ENCODE assay signal across 8 cellular contexts in genomic region chr11:57322881-57323467, GRCh38. TPM values are rescaled to one million over a fixed set of nuclear protein-coding genes. Genes with fewer than 3 reads are reported as not detected.
DNase-seq lines count a peak whose midpoint lies in the region; ATAC-seq, FAIRE-seq and TF ChIP-seq lines count a peak whose summit lies in the region.

No MANE protein-coding gene starts in this region.

- dilution Hi-C loops in endothelial cell of umbilical vein (cut with MboI; ENCODE audit: extremely low pct_ligation_motif_present, low sequenced_read_pairs) = no loop called here

- BruUV-seq in PC-3 (replicated peaks; lab: Mats Ljungman, UMichigan) (TSS peak; percentile 18), endothelial cell of umbilical vein (replicated peaks; lab: Mats Ljungman, UMichigan) (no TSS peak)

- peaks cover 45% of the 10 kb centered on the region for H3K4me1 Mint-ChIP-seq in CD4-positive, alpha-beta T cell (ENCODE audit: low read depth)
- peaks cover 60% of the 10 kb centered on the region for H3K4me1 Mint-ChIP-seq in osteocyte (ENCODE audit: unreplicated experiment)

- H3F3A ChIP-seq in PC-3 (ENCODE audit: low read length, unreplicated experiment) = peaks cover 7% of the 10 kb centered on the region

- H3K9ac ChIP-seq in PC-3 (ENCODE audit: low read length) = peak overlapping the region; percentile 9; the same call in 1 of the 2 replicates
- H3K9ac ChIP-seq in endothelial cell of umbilical vein (replicated peaks; ENCODE audit: extremely low read depth, insufficient read depth, low read length) = no peak overlapping the region

- H3K27me3 Mint-ChIP-seq in CD4-positive, alpha-beta T cell = no peaks in the 10 kb centered on the region
- no peaks in the 10 kb centered on the region for H3K27me3 Mint-ChIP-seq in osteocyte (ENCODE audit: unreplicated experiment)

- H3K4me3 Mint-ChIP-seq in CD4-positive, alpha-beta T cell = peak overlapping the region; percentile 93
- H3K4me3 Mint-ChIP-seq in osteocyte (ENCODE audit: unreplicated experiment) = peak overlapping the region; percentile 90

- no peak for DNase-seq in CD4-positive, alpha-beta T cell
- DNase-seq in PC-3 (peak; percentile 21), endothelial cell of umbilical vein (ENCODE audit: low read depth, low spot score) (no peak), osteocyte (ENCODE audit: extremely low spot score, unreplicated experiment) (no peak), activated gamma-delta T cell (lab: John Stamatoyannopoulos, UW) (no peak), mesenteric fat pad (ENCODE audit: low spot score) (no peak), hippocampal formation (lab: John Stamatoyannopoulos, UW) (no peak)

- peak overlapping the region; percentile 85; the same call in 1 of the 2 replicates for H3K4me3 ChIP-seq in PC-3 (ENCODE audit: low read length)
- H3K4me3 ChIP-seq in endothelial cell of umbilical vein (replicated peaks in 1 of 3; ENCODE audit: insufficient read depth in 1 of 3, low read depth in 1 of 3, low read length in 3 of 3) = peak overlapping the region in 2 of 3 experiments; percentile 63 to 86

- H3K4me2 ChIP-seq in PC-3 (ENCODE audit: low read length) = peak overlapping the region; percentile 93
- H3K4me2 ChIP-seq in endothelial cell of umbilical vein (ENCODE audit: insufficient read depth, low read length) = peak overlapping the region; percentile 1

- intact Hi-C loops in CD4-positive, alpha-beta T cell (cut with DNase I, micrococcal nuclease) = loop anchor here (10.0 kb wide), 3 partner anchors 422 to 1822 kb away; partner anchors contain the start of genes FAM111A (in 1 of the 2) and SELENOH (in 1 of the 2)
- intact Hi-C loops in PC-3 (cut with micrococcal nuclease) = loop anchor here (1.0 to 5.0 kb wide), 3 partner anchors 12 to 1254 kb away; partner anchors contain the start of genes LPXN and ZFP91
- intact Hi-C loops in endothelial cell of umbilical vein (cut with micrococcal nuclease) = no loop called here

- no peak for FAIRE-seq in endothelial cell of umbilical vein (lab: Jason Lieb, UNC)

- H3K36me3 ChIP-seq in PC-3 (ENCODE audit: low read depth, low read length) (peaks cover 27% of the 10 kb centered on the region), endothelial cell of umbilical vein (ENCODE audit: control insufficient read depth in 2 of 2, extremely low read depth in 1 of 2, insufficient read depth in 2 of 2, low read length in 2 of 2) (peaks cover 3 to 25% of the 10 kb centered on the region in 2 experiments)

- ATAC-seq in CD4-positive, alpha-beta T cell (ENCODE audit: poor library complexity) = no peak
- ATAC-seq in PC-3 (no peak), GM21825 (IDR thresholded peaks at IDR 0.05; ENCODE audit: unreplicated experiment) (no peak)

- H3K9me3 ChIP-seq in CD4-positive, alpha-beta T cell (ENCODE audit: control insufficient read depth, low read length) = no peaks in the 10 kb centered on the region
- H3K9me3 ChIP-seq in PC-3 (ENCODE audit: low read length) = no peaks in the 10 kb centered on the region
- no peaks in the 10 kb centered on the region for H3K9me3 ChIP-seq in endothelial cell of umbilical vein (replicated peaks; ENCODE audit: control insufficient read depth, insufficient read depth, low read length)

- no peaks in the 10 kb centered on the region for H3K9me2 ChIP-seq in PC-3 (replicated peaks; ENCODE audit: low read length)

- no peaks in the 10 kb centered on the region for H3K9me1 ChIP-seq in endothelial cell of umbilical vein (replicated peaks; ENCODE audit: control insufficient read depth, extremely low read depth, insufficient read depth, low read length)

- peak overlapping the region; percentile 95 for H3K27ac Mint-ChIP-seq in CD4-positive, alpha-beta T cell
- H3K27ac Mint-ChIP-seq in osteocyte (ENCODE audit: unreplicated experiment) = peak overlapping the region; percentile 99

- peaks cover 42% of the 10 kb centered on the region for H3K79me2 ChIP-seq in PC-3 (ENCODE audit: low read length)
- H3K79me2 ChIP-seq in endothelial cell of umbilical vein (ENCODE audit: control insufficient read depth, insufficient read depth, low read length) = peaks cover 17% of the 10 kb centered on the region

- H3K36me3 Mint-ChIP-seq in CD4-positive, alpha-beta T cell (ENCODE audit: low read depth) = peaks cover 50% of the 10 kb centered on the region
- H3K36me3 Mint-ChIP-seq in osteocyte (ENCODE audit: unreplicated experiment) = peaks cover 34% of the 10 kb centered on the region

- no peak overlapping the region for H3K27ac ChIP-seq in CD4-positive, alpha-beta T cell (ENCODE audit: low read depth, low read length)
- peak overlapping the region; percentile 82 for H3K27ac ChIP-seq in PC-3 (ENCODE audit: low read length)
- H3K27ac ChIP-seq in endothelial cell of umbilical vein (ENCODE audit: insufficient read depth, low read depth, low read length) = peak overlapping the region; percentile 29

- no peaks in the 10 kb centered on the region for H3K27me3 ChIP-seq in CD4-positive, alpha-beta T cell (ENCODE audit: control insufficient read depth, insufficient read depth, low read length)
- H3K27me3 ChIP-seq in PC-3 (ENCODE audit: low read length) (no peaks in the 10 kb centered on the region), endothelial cell of umbilical vein (ENCODE audit: control insufficient read depth in 2 of 2, insufficient read depth in 2 of 2, low read length in 2 of 2) (no peaks in the 10 kb centered on the region)

- H3K4me1 ChIP-seq in PC-3 (ENCODE audit: insufficient read depth, low read length) (peaks cover 53% of the 10 kb centered on the region), endothelial cell of umbilical vein (ENCODE audit: control insufficient read depth, extremely low read depth, insufficient read depth, low read length) (peaks cover 37% of the 10 kb centered on the region)

- TF ChIP-seq CTCF in CD4-positive, alpha-beta T cell (IDR thresholded peaks at IDR 0.05) = no peak
- TF ChIP-seq CTCF in PC-3 (conservative IDR thresholded peaks at IDR 0.05; ENCODE audit: low read depth, low read length) (no peak), endothelial cell of umbilical vein (IDR thresholded peaks at IDR 0.05; ENCODE audit: extremely low read depth in 1 of 2, insufficient read depth in 1 of 2, low read depth in 1 of 2, low read length in 2 of 2) (no peak), osteocyte (IDR thresholded peaks at IDR 0.05) (no peak)

- H3K9me3 Mint-ChIP-seq in CD4-positive, alpha-beta T cell = no peaks in the 10 kb centered on the region
- no peaks in the 10 kb centered on the region for H3K9me3 Mint-ChIP-seq in osteocyte (ENCODE audit: unreplicated experiment)

- H4K20me1 ChIP-seq in PC-3 (ENCODE audit: low read length) (peaks cover 14% of the 10 kb centered on the region; the same call in 1 of the 2 replicates), endothelial cell of umbilical vein (replicated peaks; ENCODE audit: control insufficient read depth, extremely low read depth, insufficient read depth, low read length) (no peaks in the 10 kb centered on the region)

- H2AFZ ChIP-seq in PC-3 (ENCODE audit: low read length) (no peak overlapping the region), endothelial cell of umbilical vein (ENCODE audit: low read depth, low read length) (no peak overlapping the region)

- TF ChIP-seq POLR2A in endothelial cell of umbilical vein (IDR thresholded peaks at IDR 0.05; ENCODE audit: low read depth, low read length) = peak; percentile 30

- POLR2A ChIA-PET in CD4-positive, alpha-beta T cell (lab: Charles Lee) = interaction anchor here (1.3 kb wide), 1 partner anchor 11 kb away, joined by 3 read pairs; no protein-coding TSS in a partner anchor
- POLR2A ChIA-PET in PC-3 (lab: Charles Lee; ENCODE audit: unreplicated experiment) (no interaction called here), endothelial cell of umbilical vein (lab: Charles Lee) (interaction anchor here (1.3 kb wide), 1 partner anchor 12 kb away, joined by 5 read pairs; no protein-coding TSS in a partner anchor)

- CTCF ChIA-PET in CD4-positive, alpha-beta T cell (lab: Charles Lee) = no interaction called here
- CTCF ChIA-PET in PC-3 (lab: Charles Lee) (interaction anchor here (1.3 to 1.9 kb wide), 3 partner anchors 11 to 73 kb away, joined by 8 to 9 read pairs (median 8); no protein-coding TSS in a partner anchor), endothelial cell of umbilical vein (lab: Charles Lee) (interaction anchor here (0.9 to 4.0 kb wide), 5 partner anchors 11 to 74 kb away, joined by 3 to 37 read pairs (median 5); partner anchors contain the start of gene SSRP1)

RNA-seq across cellular contexts. Expression of gene TNKS1BP1, which starts 1.8 kb away (rescaled TPM):
- total RNA-seq in CD4-positive, alpha-beta T cell = 10 to 100 TPM; 12.9 to 13.2 TPM
- total RNA-seq in PC-3 (2014; rRNA removed) (89.6 and 143 TPM in 2 replicates), endothelial cell of umbilical vein (93.6 and 111 TPM in 2 replicates), osteocyte (152 and 169 TPM in 2 replicates), mesenteric fat pad (236 TPM)
- 48.9 and 54.6 TPM in 2 replicates for polyA plus RNA-seq in endothelial cell of umbilical vein
- polyA plus RNA-seq in endothelial cell of umbilical vein (2011; cell fraction: cytosol; rRNA removed) = 41.5 and 43.0 TPM in 2 replicates
- 114 and 135 TPM in 2 replicates for polyA plus RNA-seq in endothelial cell of umbilical vein (2011; cell fraction: nucleus; rRNA removed)
- 85.2 and 116 TPM in 2 replicates for polyA plus RNA-seq in endothelial cell of umbilical vein (2012)
- 77.6 and 97.5 TPM in 2 replicates for polyA minus RNA-seq in endothelial cell of umbilical vein
- 11.9 TPM for polyA minus RNA-seq in endothelial cell of umbilical vein (2011; cell fraction: cytosol; rRNA and poly(A)+ RNA removed)
- 36.8 and 38.3 TPM in 2 replicates for polyA minus RNA-seq in endothelial cell of umbilical vein (2011; cell fraction: nucleus; rRNA and poly(A)+ RNA removed)

RNA-seq across cellular contexts. Expression of gene SSRP1, which starts 12.7 kb away (rescaled TPM):
- 10 to 100 TPM; 36.7 to 41.2 TPM for total RNA-seq in CD4-positive, alpha-beta T cell
- total RNA-seq in PC-3 (2014; rRNA removed) = 228 and 341 TPM in 2 replicates
- total RNA-seq in endothelial cell of umbilical vein = 140 and 146 TPM in 2 replicates
- polyA plus RNA-seq in endothelial cell of umbilical vein = 123 and 130 TPM in 2 replicates
- polyA plus RNA-seq in endothelial cell of umbilical vein (2011; cell fraction: cytosol; rRNA removed) = 150 and 190 TPM in 2 replicates
- polyA plus RNA-seq in endothelial cell of umbilical vein (2011; cell fraction: nucleus; rRNA removed) = 106 and 107 TPM in 2 replicates
- 106 and 145 TPM in 2 replicates for polyA plus RNA-seq in endothelial cell of umbilical vein (2012)
- polyA minus RNA-seq in endothelial cell of umbilical vein = 121 and 142 TPM in 2 replicates
- 156 TPM for polyA minus RNA-seq in endothelial cell of umbilical vein (2011; cell fraction: cytosol; rRNA and poly(A)+ RNA removed)
- polyA minus RNA-seq in endothelial cell of umbilical vein (2011; cell fraction: nucleus; rRNA and poly(A)+ RNA removed) = 22.6 and 36.0 TPM in 2 replicates
- total RNA-seq in osteocyte = 97.4 and 99.4 TPM in 2 replicates
- 54.0 TPM for total RNA-seq in mesenteric fat pad

RNA-seq across cellular contexts. Expression of gene P2RX3, which starts 15.2 kb away (rescaled TPM):
- not detected for total RNA-seq in CD4-positive, alpha-beta T cell
- not detected in 2 replicates for total RNA-seq in PC-3 (2014; rRNA removed)
- total RNA-seq in endothelial cell of umbilical vein = not detected in 2 replicates
- polyA plus RNA-seq in endothelial cell of umbilical vein = not detected in 2 replicates
- polyA plus RNA-seq in endothelial cell of umbilical vein (2011; cell fraction: cytosol; rRNA removed) = not detected in 2 replicates
- polyA plus RNA-seq in endothelial cell of umbilical vein (2011; cell fraction: nucleus; rRNA removed) = not detected in 2 replicates
- not detected in 2 replicates for polyA plus RNA-seq in endothelial cell of umbilical vein (2012)
- polyA minus RNA-seq in endothelial cell of umbilical vein = not detected in 2 replicates
- not detected for polyA minus RNA-seq in endothelial cell of umbilical vein (2011; cell fraction: cytosol; rRNA and poly(A)+ RNA removed)
- polyA minus RNA-seq in endothelial cell of umbilical vein (2011; cell fraction: nucleus; rRNA and poly(A)+ RNA removed) = not detected in 2 replicates
- total RNA-seq in osteocyte = not detected in 2 replicates
- total RNA-seq in mesenteric fat pad = not detected

RNA-seq across cellular contexts. Expression of gene PRG3, which starts 58.0 kb away (rescaled TPM):
- total RNA-seq in CD4-positive, alpha-beta T cell = not detected
- total RNA-seq in PC-3 (2014; rRNA removed) (not detected in 2 replicates), endothelial cell of umbilical vein (not detected in 2 replicates), osteocyte (not detected in 2 replicates), mesenteric fat pad (not detected)
- not detected in 2 replicates for polyA plus RNA-seq in endothelial cell of umbilical vein
- not detected in 2 replicates for polyA plus RNA-seq in endothelial cell of umbilical vein (2011; cell fraction: cytosol; rRNA removed)
- polyA plus RNA-seq in endothelial cell of umbilical vein (2011; cell fraction: nucleus; rRNA removed) = not detected in 2 replicates
- not detected in 2 replicates for polyA plus RNA-seq in endothelial cell of umbilical vein (2012)
- not detected in 2 replicates for polyA minus RNA-seq in endothelial cell of umbilical vein
- polyA minus RNA-seq in endothelial cell of umbilical vein (2011; cell fraction: cytosol; rRNA and poly(A)+ RNA removed) = not detected
- not detected in 2 replicates for polyA minus RNA-seq in endothelial cell of umbilical vein (2011; cell fraction: nucleus; rRNA and poly(A)+ RNA removed)
